In the genomic region with DNA sequence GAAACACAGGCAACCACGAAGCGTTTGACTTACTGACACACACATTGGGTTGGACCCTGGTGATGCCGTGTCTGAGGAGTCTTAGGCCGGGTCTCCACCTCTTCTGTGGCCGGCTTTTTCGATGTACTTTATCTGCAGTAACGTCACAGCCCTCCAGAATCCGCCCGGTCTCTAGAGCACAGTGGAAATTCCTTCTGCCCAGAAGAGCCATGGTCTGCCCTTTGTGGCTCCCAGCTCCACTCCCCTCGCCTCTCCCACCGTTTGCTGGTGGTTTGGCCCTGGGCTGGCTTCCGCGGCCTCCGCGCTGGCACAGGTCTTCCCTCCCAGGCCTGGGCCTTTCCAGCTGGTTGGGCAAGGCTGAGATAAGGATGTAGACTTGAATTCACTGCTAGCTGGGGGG, we compare ENCODE assay signal across 1 cellular context.
TF ChIP-seq lines count a peak whose summit lies in the region.

No MANE protein-coding gene starts in this region.

TF ChIP-seq in H1, 55 proteins besides CTCF, POLR2A, EP300 and RAD21:
- TF ChIP-seq CEBPB (IDR thresholded peaks at IDR 0.05; ENCODE audit: low read depth, low read length) (no peak), SRF (IDR thresholded peaks at IDR 0.05; ENCODE audit: low read depth, low read length) (no peak), RXRA (IDR thresholded peaks at IDR 0.05; ENCODE audit: insufficient read depth, low read depth, low read length) (no peak), BRCA1 (IDR thresholded peaks at IDR 0.05; ENCODE audit: low read depth, low read length) (no peak), SAP30 (IDR thresholded peaks at IDR 0.05; ENCODE audit: insufficient read depth, insufficient replicate concordance, low read length) (no peak), CREB1 (IDR thresholded peaks at IDR 0.05) (no peak), TAF1 (IDR thresholded peaks at IDR 0.05; ENCODE audit: low read depth, low read length) (no peak), EGR1 (IDR thresholded peaks at IDR 0.05; ENCODE audit: borderline replicate concordance, low read depth, low read length) (no peak), HDAC2 (IDR thresholded peaks at IDR 0.05; ENCODE audit: borderline replicate concordance in 1 of 2, low read depth in 2 of 2, low read length in 2 of 2) (no peak), CHD1 (IDR thresholded peaks at IDR 0.05; ENCODE audit: low read depth, low read length) (no peak), SIN3A (conservative IDR thresholded peaks at IDR 0.05 in 1 of 2, IDR thresholded peaks at IDR 0.05 in 1 of 2; ENCODE audit: low read depth in 1 of 2, low read length in 2 of 2) (no peak), MAFK (IDR thresholded peaks at IDR 0.05; ENCODE audit: low read depth, low read length) (no peak), SP4 (IDR thresholded peaks at IDR 0.05; ENCODE audit: low read length) (no peak)
